Comparison of ENCODE assay signal across 16 cellular contexts in the genomic region with DNA sequence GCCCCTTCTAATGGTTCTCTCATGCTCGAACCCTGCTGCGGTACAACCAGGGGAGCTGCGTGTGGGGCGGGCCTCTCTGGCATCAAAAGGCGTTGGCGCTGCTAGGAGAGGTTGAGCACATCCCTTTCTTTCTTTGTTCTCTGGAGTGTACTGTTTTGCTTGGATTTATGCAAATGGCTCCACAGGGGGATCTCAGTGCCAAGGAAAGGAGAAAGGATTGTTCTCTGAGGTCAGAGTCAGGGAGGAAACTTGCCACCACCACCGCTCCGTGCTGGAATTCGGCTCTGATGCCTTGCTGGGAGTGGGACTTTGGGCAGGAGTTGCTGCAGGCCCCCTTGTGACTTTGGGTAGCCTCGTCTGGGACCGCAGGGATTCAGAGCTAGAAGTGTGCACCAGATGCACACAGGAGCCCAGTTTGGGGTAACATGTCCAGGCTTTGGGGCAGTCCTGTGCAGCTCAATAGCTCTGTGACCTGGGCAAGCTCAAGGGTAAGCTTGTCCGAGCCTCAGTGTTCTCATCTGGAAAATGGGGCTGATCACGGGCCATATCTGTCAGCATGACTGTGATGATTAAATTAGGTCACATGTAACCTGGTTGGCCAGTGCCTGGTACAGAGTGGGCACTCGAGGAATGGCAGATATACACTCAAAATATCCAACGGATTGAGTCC.
DNase-seq lines count a peak whose midpoint lies in the region; ATAC-seq and TF ChIP-seq lines count a peak whose summit lies in the region.
"Had no signal": no experiment of that assay in that cellular context is flagged by ENCODE, and none has a peak within 500 bp of the region (broad histone marks: within the 10 kb centered on the region; RNA-seq: fewer than 3 reads in every experiment).

No MANE protein-coding gene starts in this region.

- H2AK5ac ChIP-seq in mesendoderm (ENCODE audit: low read length), result no peak overlapping the region

- H3K4me1 Mint-ChIP-seq in GM23338 (peaks cover 61% of the 10 kb centered on the region), Calu3 (ENCODE audit: low read depth, unreplicated experiment) (no peaks in the 10 kb centered on the region)
- H3K4me1 Mint-ChIP-seq in activated CD8-positive, alpha-beta memory T cell treated with anti-CD3 and anti-CD28 coated beads, Interleukin-2, amount 10 ng/mL, durations not matched to agents 7 days and 5 days, result no peaks in the 10 kb centered on the region

- H4K5ac ChIP-seq in mesendoderm (ENCODE audit: low read length), result no peak overlapping the region

- 0 out of 2 replicates have a peak overlapping the region, but pooled peaks have one; percentile 35 for H3K27ac ChIP-seq in GM23338 (ENCODE audit: low read depth)
- no peak overlapping the region for H3K27ac ChIP-seq in mesendoderm (ENCODE audit: low read depth, low read length)
- H3K27ac ChIP-seq: A549, SK-N-MC had no signal

- no peak overlapping the region for H3K18ac ChIP-seq in mesendoderm (ENCODE audit: low read length)

- no peak overlapping the region for H2BK5ac ChIP-seq in mesendoderm (ENCODE audit: low read length)

- CTCF ChIA-PET in Calu3 (lab: Charles Lee), result no interaction called here
- CTCF ChIA-PET in activated CD8-positive, alpha-beta memory T cell treated with anti-CD3 and anti-CD28 coated beads, Interleukin-2, amount 10 ng/mL, durations not matched to agents 7 days and 5 days (lab: Charles Lee), result no interaction called here

- H3K4me2 ChIP-seq in GM23338 (peak overlapping the region; percentile 68), mesendoderm (ENCODE audit: low read length) (no peak overlapping the region)
- H3K4me2 ChIP-seq: A549 had no signal

- no peak overlapping the region for H4K8ac ChIP-seq in mesendoderm (ENCODE audit: low read depth, low read length)

- no peaks in the 10 kb centered on the region for H3K9me3 ChIP-seq in NT2/D1 (ENCODE audit: insufficient read depth, low read length)
- H3K9me3 ChIP-seq: A549, HAP-1 had no signal

- H2AFZ ChIP-seq in GM23338, result no peak overlapping the region

- H3K36me3 ChIP-seq in GM23338 (ENCODE audit: insufficient read depth) (no peaks in the 10 kb centered on the region), NT2/D1 (ENCODE audit: insufficient read depth, insufficient read length, low read length) (no peaks in the 10 kb centered on the region), mesendoderm (ENCODE audit: control insufficient read depth, insufficient read depth, low read length) (no peaks in the 10 kb centered on the region)
- H3K36me3 ChIP-seq: HAP-1 had no signal

- intact Hi-C loops in Calu3 (cut with micrococcal nuclease; ENCODE audit: unreplicated experiment), result no loop called here

- H3K9ac ChIP-seq in NT2/D1 (ENCODE audit: insufficient read length, low read depth) (no peak overlapping the region), mesendoderm (ENCODE audit: low read length) (no peak overlapping the region)

- ATAC-seq in GM23338, result peak; percentile 86
- no peak for ATAC-seq in activated CD8-positive, alpha-beta memory T cell treated with anti-CD3 and anti-CD28 coated beads, Interleukin-2, amount 10 ng/mL, durations not matched to agents 7 days and 5 days
- ATAC-seq: A549 had no signal

- H3K9me3 Mint-ChIP-seq in GM23338, result peaks cover 4% of the 10 kb centered on the region; the same call in 2 of the 3 replicates
- H3K9me3 Mint-ChIP-seq in Calu3 (ENCODE audit: low read depth, unreplicated experiment), result peaks cover 2% of the 10 kb centered on the region
- H3K9me3 Mint-ChIP-seq in activated CD8-positive, alpha-beta memory T cell treated with anti-CD3 and anti-CD28 coated beads, Interleukin-2, amount 10 ng/mL, durations not matched to agents 7 days and 5 days (ENCODE audit: low read depth), result peaks cover 3% of the 10 kb centered on the region

- H3K9me2 ChIP-seq in GM23338 (ENCODE audit: insufficient read depth), result 0 out of 2 replicates have a peak, but pooled peaks cover 2% of the 10 kb centered on the region

- DNase-seq in GM23338 (ENCODE audit: low spot score), result peak; percentile 87
- peak; percentile 92 for DNase-seq in NT2/D1 (ENCODE audit: low read depth, low spot score)
- peak; percentile 83 for DNase-seq in iPS DF 19.7 (ENCODE audit: low read depth, low spot score)
- peak; percentile 83 for DNase-seq in mesendoderm
- DNase-seq in HT-29 (ENCODE audit: low spot score), result no peak
- DNase-seq in activated T-cell treated with anti-CD3 and anti-CD28 coated beads for 4 hours, result no peak
- no peak for DNase-seq in Calu3
- DNase-seq in activated CD8-positive, alpha-beta memory T cell treated with anti-CD3 and anti-CD28 coated beads, Interleukin-2, amount 10 ng/mL, durations not matched to agents 7 days and 5 days, result no peak
- DNase-seq: KG1, NCI-H1436, NCI-H2029, NCI-H524 treated with DMSO at 0.1 percent for 48 hours, Right ventricle myocardium superior had no signal

- H3K27me3 ChIP-seq in GM23338 (ENCODE audit: insufficient read depth) (no peaks in the 10 kb centered on the region), NT2/D1 (ENCODE audit: insufficient read depth, insufficient read length) (peaks cover 8% of the 10 kb centered on the region), mesendoderm (ENCODE audit: insufficient read depth, low read length, poor library complexity) (no peaks in the 10 kb centered on the region)

- H2BK120ac ChIP-seq in mesendoderm (ENCODE audit: low read depth, low read length), result no peak overlapping the region

- H3K4ac ChIP-seq in mesendoderm (ENCODE audit: low read depth, low read length), result no peak overlapping the region

- no peak overlapping the region for H2BK15ac ChIP-seq in mesendoderm (replicated peaks; ENCODE audit: low read depth)

- no CpG with 5 or more reads among the region's 15 CpGs for WGBS in mesendoderm (ENCODE audit: extremely low coverage, insufficient coverage, low lambda C conversion rate)

- 0 out of 2 replicates have a peak, but pooled peaks cover 2% of the 10 kb centered on the region for H3F3A ChIP-seq in GM23338 (replicated peaks; ENCODE audit: low read depth)

- H3K27me3 Mint-ChIP-seq in GM23338 (ENCODE audit: insufficient read depth, low read depth, poor library complexity), result peaks cover 14% of the 10 kb centered on the region
- H3K27me3 Mint-ChIP-seq in Calu3 (ENCODE audit: unreplicated experiment), result peaks cover 71% of the 10 kb centered on the region
- H3K27me3 Mint-ChIP-seq in activated CD8-positive, alpha-beta memory T cell treated with anti-CD3 and anti-CD28 coated beads, Interleukin-2, amount 10 ng/mL, durations not matched to agents 7 days and 5 days, result no peaks in the 10 kb centered on the region

- H3K4me3 Mint-ChIP-seq in GM23338, result peak overlapping the region; percentile 45
- H3K4me3 Mint-ChIP-seq in Calu3 (ENCODE audit: low read depth, unreplicated experiment), result no peak overlapping the region
- H3K4me3 Mint-ChIP-seq in activated CD8-positive, alpha-beta memory T cell treated with anti-CD3 and anti-CD28 coated beads, Interleukin-2, amount 10 ng/mL, durations not matched to agents 7 days and 5 days, result no peak overlapping the region

- H3K36me3 Mint-ChIP-seq in GM23338 (ENCODE audit: low read depth) (peaks cover 4% of the 10 kb centered on the region; the same call in 1 of the 3 replicates), Calu3 (ENCODE audit: insufficient read depth, unreplicated experiment) (no peaks in the 10 kb centered on the region)
- no peaks in the 10 kb centered on the region for H3K36me3 Mint-ChIP-seq in activated CD8-positive, alpha-beta memory T cell treated with anti-CD3 and anti-CD28 coated beads, Interleukin-2, amount 10 ng/mL, durations not matched to agents 7 days and 5 days

- no peak overlapping the region for H3K23ac ChIP-seq in mesendoderm (ENCODE audit: low read length)

- H3K4me3 ChIP-seq in GM23338 (peak overlapping the region; percentile 35; the same call in 1 of the 2 replicates), NT2/D1 (ENCODE audit: insufficient read length, low read depth) (no peak overlapping the region), mesendoderm (ENCODE audit: low read length) (no peak overlapping the region)
- H3K4me3 ChIP-seq: A549, HAP-1, SK-N-MC had no signal

- H4K20me1 ChIP-seq in GM23338 (replicated peaks; ENCODE audit: insufficient read depth), result no peaks in the 10 kb centered on the region

- no peaks in the 10 kb centered on the region for H3K79me1 ChIP-seq in mesendoderm (ENCODE audit: low read length)

- H3K27ac Mint-ChIP-seq in GM23338 (peak overlapping the region; percentile 47; the same call in 1 of the 2 replicates), Calu3 (ENCODE audit: unreplicated experiment) (no peak overlapping the region)
- no peak overlapping the region for H3K27ac Mint-ChIP-seq in activated CD8-positive, alpha-beta memory T cell treated with anti-CD3 and anti-CD28 coated beads, Interleukin-2, amount 10 ng/mL, durations not matched to agents 7 days and 5 days

- H3K79me2 ChIP-seq in GM23338 (replicated peaks; ENCODE audit: insufficient read depth) (no peaks in the 10 kb centered on the region), mesendoderm (ENCODE audit: control insufficient read depth, insufficient read depth, low read length) (no peaks in the 10 kb centered on the region)

- H3K4me1 ChIP-seq in GM23338 (ENCODE audit: insufficient read depth) (peaks cover 37% of the 10 kb centered on the region), NT2/D1 (ENCODE audit: insufficient read depth, insufficient read length) (peaks cover 18% of the 10 kb centered on the region), mesendoderm (ENCODE audit: control insufficient read depth, low read depth, low read length) (peaks cover 3% of the 10 kb centered on the region)
- H3K4me1 ChIP-seq: A549, HAP-1 had no signal

- H3K56ac ChIP-seq in mesendoderm (ENCODE audit: low read length), result no peak overlapping the region

- no TSS peak for BruUV-seq in Calu3 (replicated peaks; lab: Mats Ljungman, UMichigan)

- TF ChIP-seq CTCF in GM23338 (conservative IDR thresholded peaks at IDR 0.05; ENCODE audit: low read depth in 2 of 2) (no peak), Calu3 (IDR thresholded peaks at IDR 0.05; ENCODE audit: unreplicated experiment) (no peak)

Comparison
In these comparisons a context has a peak if more than half of its experiments do, and no peak if none do; other contexts are left out.
1. DNase-seq: peak in GM23338 (single experiment), NT2/D1 (single experiment), iPS DF 19.7 (single experiment) and mesendoderm (single experiment); none in HT-29 (single experiment), activated T-cell treated with anti-CD3 and anti-CD28 coated beads for 4 hours (single experiment), Calu3 (single experiment) and activated CD8-positive, alpha-beta memory T cell treated with anti-CD3 and anti-CD28 coated beads, Interleukin-2, amount 10 ng/mL, durations not matched to agents 7 days and 5 days (single experiment).